18 cellular contexts compared by ENCODE assay signal in genomic region chr11:16774920-16775603, GRCh38.
"Had no signal": no experiment of that assay in that cellular context is flagged by ENCODE, and none has a peak within 500 bp of the region (broad histone marks: within the 10 kb centered on the region; RNA-seq: fewer than 3 reads in every experiment).

No MANE protein-coding gene starts in this region.

- H3K4me1 ChIP-seq: ascending aorta, sigmoid colon, uterus had no signal

- H3K27ac ChIP-seq: ascending aorta, sigmoid colon, SK-N-MC, uterus had no signal

- DNase-seq: activated CD4-positive, alpha-beta T cell treated with anti-CD3 and anti-CD28 coated beads, Interleukin-2, amount 50 U/mL, for 4 hours; activated naive CD4-positive, alpha-beta T cell treated with anti-CD3 and anti-CD28 coated beads for 36 hours; activated T-cell treated with anti-CD3 and anti-CD28 coated beads for 4 hours; glutamatergic neuron; kidney glomerular epithelial cell; midbrain; naive B cell; posterior cingulate gyrus; sigmoid colon; stimulated activated CD4-positive, alpha-beta T cell treated with anti-CD3 and anti-CD28 coated beads, Interleukin-12 subunit alpha, Interleukin-12 subunit beta, amount 100 ng/mL, for 4 hours; stimulated activated CD4-positive, alpha-beta T cell treated with anti-CD3 and anti-CD28 coated beads, Interleukin-2, amount 100 ng/mL, for 24 hours; T-cell; T1000; uterus had no signal

- H3K27me3 ChIP-seq: ascending aorta, sigmoid colon, uterus had no signal

- H3K27ac Mint-ChIP-seq: activated naive CD4-positive, alpha-beta T cell treated with anti-CD3 and anti-CD28 coated beads for 36 hours; naive B cell; T-cell had no signal

- H3K4me1 Mint-ChIP-seq: naive B cell, T-cell had no signal

- ATAC-seq: activated CD4-positive, CD25-positive, alpha-beta regulatory T cell treated with anti-CD3 and anti-CD28 coated beads, Interleukin-2, amount 50 U/mL, for 24 hours; esophagus mucosa; T-cell had no signal

- H3K27me3 Mint-ChIP-seq: T-cell had no signal

- H3K9me3 Mint-ChIP-seq: activated naive CD4-positive, alpha-beta T cell treated with anti-CD3 and anti-CD28 coated beads for 36 hours; naive B cell; T-cell had no signal

- H3K4me3 Mint-ChIP-seq: activated naive CD4-positive, alpha-beta T cell treated with anti-CD3 and anti-CD28 coated beads for 36 hours; naive B cell; T-cell had no signal

- H3K4me3 ChIP-seq: ascending aorta, sigmoid colon, SK-N-MC, uterus had no signal

- H3K9me3 ChIP-seq: ascending aorta, sigmoid colon, uterus had no signal

- H3K36me3 Mint-ChIP-seq: naive B cell had no signal

- H3K36me3 ChIP-seq: ascending aorta, sigmoid colon, uterus had no signal
